ENCODE assay signal across 7 cellular contexts in the genomic region with DNA sequence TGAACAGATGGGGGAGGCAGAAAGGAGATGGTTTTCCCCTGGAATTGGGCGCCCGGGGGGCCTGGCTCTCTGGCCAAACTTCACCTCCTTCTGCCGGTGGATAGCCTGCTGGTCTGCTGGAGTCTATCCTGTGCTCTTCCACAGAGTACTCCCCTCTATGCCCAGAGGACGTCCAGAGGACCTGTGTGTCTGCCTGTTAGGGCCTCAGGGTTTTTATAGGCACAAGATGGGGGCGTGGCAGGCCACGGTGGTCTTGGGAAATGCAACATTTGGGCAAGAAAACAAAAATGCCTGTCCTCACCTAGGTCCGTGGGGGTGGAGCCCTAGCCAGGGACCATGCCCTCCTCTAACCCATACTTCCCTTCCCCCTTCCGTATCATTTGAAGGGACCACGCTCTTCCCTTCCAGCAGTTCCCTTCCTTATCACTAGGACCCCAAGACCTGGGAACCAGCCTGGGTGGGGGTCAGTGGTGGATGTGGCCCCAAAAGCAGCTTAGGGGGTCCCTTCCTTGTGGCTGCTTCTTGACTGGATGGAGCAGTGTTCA. TPM values are rescaled to one million over a fixed set of nuclear protein-coding genes. Genes with fewer than 3 reads are reported as not detected.
DNase-seq lines count a peak whose midpoint lies in the region; ATAC-seq, FAIRE-seq and TF ChIP-seq lines count a peak whose summit lies in the region.

No MANE protein-coding gene starts in this region.

- no peak for TF ChIP-seq POLR2A in GM12891 (IDR thresholded peaks at IDR 0.05; ENCODE audit: low read depth, low read length)

- FAIRE-seq in GM12891 (lab: Jason Lieb, UNC): no peak

- no peaks in the 10 kb centered on the region for H4K20me1 ChIP-seq in GM23248 (ENCODE audit: insufficient read depth)

- H3K27ac ChIP-seq in GM23248 (no peak overlapping the region), foreskin keratinocyte (peak overlapping the region; percentile 57)

- H3F3A ChIP-seq in GM23248 (ENCODE audit: insufficient read depth): no peaks in the 10 kb centered on the region

- peak overlapping the region; percentile 95 for H2AFZ ChIP-seq in GM23248

- H3K4me1 ChIP-seq in GM23248 (ENCODE audit: insufficient read depth) (no peaks in the 10 kb centered on the region), foreskin keratinocyte (no peaks in the 10 kb centered on the region)

- H3K36me3 ChIP-seq in GM23248 (ENCODE audit: low read depth): no peaks in the 10 kb centered on the region

- CTCF ChIA-PET in activated B cell treated with CpG ODN at 0.5 μM for 24 hours (lab: Charles Lee): no interaction called here

- no peaks in the 10 kb centered on the region for H3K9me3 Mint-ChIP-seq in activated B cell treated with CpG ODN at 0.5 μM for 24 hours
- H3K9me3 Mint-ChIP-seq in stimulated activated effector memory CD8-positive, alpha-beta T cell treated with anti-CD3 and anti-CD28 coated beads, Interleukin-12 subunit alpha, Interleukin-12 subunit beta, amount 100 ng/mL, for 72 hours: no peaks in the 10 kb centered on the region

- peaks cover 14% of the 10 kb centered on the region for H3K4me1 Mint-ChIP-seq in activated B cell treated with CpG ODN at 0.5 μM for 24 hours
- H3K4me1 Mint-ChIP-seq in stimulated activated effector memory CD8-positive, alpha-beta T cell treated with anti-CD3 and anti-CD28 coated beads, Interleukin-12 subunit alpha, Interleukin-12 subunit beta, amount 100 ng/mL, for 72 hours: peaks cover 13% of the 10 kb centered on the region

- peak overlapping the region; percentile 84 for H3K4me3 Mint-ChIP-seq in activated B cell treated with CpG ODN at 0.5 μM for 24 hours
- peak overlapping the region; percentile 66 for H3K4me3 Mint-ChIP-seq in stimulated activated effector memory CD8-positive, alpha-beta T cell treated with anti-CD3 and anti-CD28 coated beads, Interleukin-12 subunit alpha, Interleukin-12 subunit beta, amount 100 ng/mL, for 72 hours

- peak overlapping the region; percentile 62; the same call in 1 of the 2 replicates for H3K9ac ChIP-seq in GM23248

- no peak for DNase-seq in GM23248
- DNase-seq in activated B cell treated with CpG ODN at 0.5 μM for 24 hours: no peak
- DNase-seq in foreskin keratinocyte: no peak
- DNase-seq in stimulated activated effector memory CD8-positive, alpha-beta T cell treated with anti-CD3 and anti-CD28 coated beads, Interleukin-12 subunit alpha, Interleukin-12 subunit beta, amount 100 ng/mL, for 72 hours (ENCODE audit: low spot score in 2 of 2): no peak
- no peak for DNase-seq in GM12891 (ENCODE audit: insufficient read length, low spot score)

- H3K36me3 Mint-ChIP-seq in activated B cell treated with CpG ODN at 0.5 μM for 24 hours (ENCODE audit: low read depth): no peaks in the 10 kb centered on the region
- no peaks in the 10 kb centered on the region for H3K36me3 Mint-ChIP-seq in stimulated activated effector memory CD8-positive, alpha-beta T cell treated with anti-CD3 and anti-CD28 coated beads, Interleukin-12 subunit alpha, Interleukin-12 subunit beta, amount 100 ng/mL, for 72 hours

- H3K79me2 ChIP-seq in GM23248 (ENCODE audit: insufficient read depth): no peaks in the 10 kb centered on the region

- POLR2A ChIA-PET in activated B cell treated with CpG ODN at 0.5 μM for 24 hours (lab: Charles Lee): no interaction called here

- H3K9me3 ChIP-seq in GM23248 (ENCODE audit: low read depth): no peaks in the 10 kb centered on the region

- no peaks in the 10 kb centered on the region for H3K27me3 Mint-ChIP-seq in activated B cell treated with CpG ODN at 0.5 μM for 24 hours

- no peak for ATAC-seq in activated B cell treated with CpG ODN at 0.5 μM for 24 hours (ENCODE audit: low read depth)
- ATAC-seq in foreskin keratinocyte: no peak
- ATAC-seq in stimulated activated effector memory CD8-positive, alpha-beta T cell treated with anti-CD3 and anti-CD28 coated beads, Interleukin-12 subunit alpha, Interleukin-12 subunit beta, amount 100 ng/mL, for 72 hours: no peak
- ATAC-seq in GM18520 (IDR thresholded peaks at IDR 0.05; ENCODE audit: unreplicated experiment): no peak
- no peak for ATAC-seq in GM21515 (IDR thresholded peaks at IDR 0.05; ENCODE audit: unreplicated experiment)

- intact Hi-C loops in activated B cell treated with CpG ODN at 0.5 μM for 24 hours (cut with micrococcal nuclease): no loop called here

- H3K9me2 ChIP-seq in GM23248 (ENCODE audit: insufficient read depth): no peaks in the 10 kb centered on the region

- peak overlapping the region; percentile 72 for H3K4me3 ChIP-seq in GM23248

- 78 to 86% methylated on average over 9 of the region's 9 CpGs for WGBS in GM23248 (ENCODE audit: low coverage in 1 of 2, low lambda C conversion rate in 2 of 2, missing lambda C conversion rate in 2 of 2), 2 experiments

- TF ChIP-seq CTCF in activated B cell treated with CpG ODN at 0.5 μM for 24 hours (IDR thresholded peaks at IDR 0.05): no peak
- no peak for TF ChIP-seq CTCF in foreskin keratinocyte (conservative IDR thresholded peaks at IDR 0.05)

- H3K4me2 ChIP-seq in GM23248 (ENCODE audit: unreplicated experiment): peak overlapping the region; percentile 78

- in situ Hi-C loops in GM23248 (cut with MboI): no loop called here

- H3K27me3 ChIP-seq in GM23248 (replicated peaks; ENCODE audit: insufficient read depth): no peaks in the 10 kb centered on the region
- no peaks in the 10 kb centered on the region for H3K27me3 ChIP-seq in foreskin keratinocyte

- peak overlapping the region; percentile 41 for H3K27ac Mint-ChIP-seq in activated B cell treated with CpG ODN at 0.5 μM for 24 hours
- peak overlapping the region; percentile 70 for H3K27ac Mint-ChIP-seq in stimulated activated effector memory CD8-positive, alpha-beta T cell treated with anti-CD3 and anti-CD28 coated beads, Interleukin-12 subunit alpha, Interleukin-12 subunit beta, amount 100 ng/mL, for 72 hours

TF ChIP-seq in GM12891, 5 proteins besides CTCF, POLR2A, EP300 and RAD21:
- TF ChIP-seq SPI1 (IDR thresholded peaks at IDR 0.05; ENCODE audit: low read depth, low read length) (no peak), PAX5 (IDR thresholded peaks at IDR 0.05; ENCODE audit: insufficient read depth, low read length, severe bottlenecking) (no peak), POU2F2 (IDR thresholded peaks at IDR 0.05; ENCODE audit: low read depth, low read length) (no peak), POLR2AphosphoS5 (IDR thresholded peaks at IDR 0.05; ENCODE audit: low read depth, low read length) (no peak), TAF1 (IDR thresholded peaks at IDR 0.05; ENCODE audit: low read depth, low read length) (no peak)
TF ChIP-seq in GM12891: peak in this region for 0.

RNA-seq across cellular contexts. Expression of gene ZNF337, which starts 53.6 kb away (rescaled TPM):
- total RNA-seq in GM23248 (2014; rRNA removed; shearing (Covaris generic)): 6.4 and 9.1 TPM in 2 replicates
- 4.0 and 4.7 TPM in 2 replicates for polyA plus RNA-seq in GM23248 (2016; fragmentation: Nextera tagmentation; extraction: Ambion mirVana)
- total RNA-seq in activated B cell treated with CpG ODN at 0.5 μM for 24 hours: 13.5 and 15.5 TPM in 2 replicates
- total RNA-seq in foreskin keratinocyte: 14.3 and 15.3 TPM in 2 replicates
- 6.2 and 6.7 TPM in 2 replicates for polyA plus RNA-seq in foreskin keratinocyte
- polyA plus RNA-seq in GM12891 (2012; ENCODE audit: low read depth, missing spikeins): 9.1 TPM
